In the genomic region with DNA sequence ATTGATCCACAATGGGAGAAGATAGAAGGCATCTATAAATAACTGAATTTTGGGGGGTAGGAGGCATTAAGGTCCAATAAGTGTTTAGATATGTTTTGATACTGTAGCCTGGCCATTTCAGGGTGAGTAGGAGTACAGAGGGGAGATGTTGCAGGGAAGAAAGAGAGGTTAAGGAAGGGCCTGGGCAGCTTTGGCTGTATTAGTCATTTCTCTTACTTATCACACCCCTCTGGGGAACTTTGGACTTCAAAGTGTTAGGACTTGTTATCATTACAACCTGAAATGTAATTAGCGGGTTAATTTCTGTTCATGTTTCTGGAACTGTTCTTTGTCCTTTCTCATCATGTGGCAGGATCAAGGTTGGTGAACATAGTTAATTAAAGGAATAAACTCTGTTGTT, we compare ENCODE assay signal across 1 cellular context.
TF ChIP-seq lines count a peak whose summit lies in the region.

No MANE protein-coding gene starts in this region.

TF ChIP-seq in K562, 482 proteins besides CTCF, POLR2A, EP300 and RAD21 (continues in another document):
- TF ChIP-seq, protein P1, sequence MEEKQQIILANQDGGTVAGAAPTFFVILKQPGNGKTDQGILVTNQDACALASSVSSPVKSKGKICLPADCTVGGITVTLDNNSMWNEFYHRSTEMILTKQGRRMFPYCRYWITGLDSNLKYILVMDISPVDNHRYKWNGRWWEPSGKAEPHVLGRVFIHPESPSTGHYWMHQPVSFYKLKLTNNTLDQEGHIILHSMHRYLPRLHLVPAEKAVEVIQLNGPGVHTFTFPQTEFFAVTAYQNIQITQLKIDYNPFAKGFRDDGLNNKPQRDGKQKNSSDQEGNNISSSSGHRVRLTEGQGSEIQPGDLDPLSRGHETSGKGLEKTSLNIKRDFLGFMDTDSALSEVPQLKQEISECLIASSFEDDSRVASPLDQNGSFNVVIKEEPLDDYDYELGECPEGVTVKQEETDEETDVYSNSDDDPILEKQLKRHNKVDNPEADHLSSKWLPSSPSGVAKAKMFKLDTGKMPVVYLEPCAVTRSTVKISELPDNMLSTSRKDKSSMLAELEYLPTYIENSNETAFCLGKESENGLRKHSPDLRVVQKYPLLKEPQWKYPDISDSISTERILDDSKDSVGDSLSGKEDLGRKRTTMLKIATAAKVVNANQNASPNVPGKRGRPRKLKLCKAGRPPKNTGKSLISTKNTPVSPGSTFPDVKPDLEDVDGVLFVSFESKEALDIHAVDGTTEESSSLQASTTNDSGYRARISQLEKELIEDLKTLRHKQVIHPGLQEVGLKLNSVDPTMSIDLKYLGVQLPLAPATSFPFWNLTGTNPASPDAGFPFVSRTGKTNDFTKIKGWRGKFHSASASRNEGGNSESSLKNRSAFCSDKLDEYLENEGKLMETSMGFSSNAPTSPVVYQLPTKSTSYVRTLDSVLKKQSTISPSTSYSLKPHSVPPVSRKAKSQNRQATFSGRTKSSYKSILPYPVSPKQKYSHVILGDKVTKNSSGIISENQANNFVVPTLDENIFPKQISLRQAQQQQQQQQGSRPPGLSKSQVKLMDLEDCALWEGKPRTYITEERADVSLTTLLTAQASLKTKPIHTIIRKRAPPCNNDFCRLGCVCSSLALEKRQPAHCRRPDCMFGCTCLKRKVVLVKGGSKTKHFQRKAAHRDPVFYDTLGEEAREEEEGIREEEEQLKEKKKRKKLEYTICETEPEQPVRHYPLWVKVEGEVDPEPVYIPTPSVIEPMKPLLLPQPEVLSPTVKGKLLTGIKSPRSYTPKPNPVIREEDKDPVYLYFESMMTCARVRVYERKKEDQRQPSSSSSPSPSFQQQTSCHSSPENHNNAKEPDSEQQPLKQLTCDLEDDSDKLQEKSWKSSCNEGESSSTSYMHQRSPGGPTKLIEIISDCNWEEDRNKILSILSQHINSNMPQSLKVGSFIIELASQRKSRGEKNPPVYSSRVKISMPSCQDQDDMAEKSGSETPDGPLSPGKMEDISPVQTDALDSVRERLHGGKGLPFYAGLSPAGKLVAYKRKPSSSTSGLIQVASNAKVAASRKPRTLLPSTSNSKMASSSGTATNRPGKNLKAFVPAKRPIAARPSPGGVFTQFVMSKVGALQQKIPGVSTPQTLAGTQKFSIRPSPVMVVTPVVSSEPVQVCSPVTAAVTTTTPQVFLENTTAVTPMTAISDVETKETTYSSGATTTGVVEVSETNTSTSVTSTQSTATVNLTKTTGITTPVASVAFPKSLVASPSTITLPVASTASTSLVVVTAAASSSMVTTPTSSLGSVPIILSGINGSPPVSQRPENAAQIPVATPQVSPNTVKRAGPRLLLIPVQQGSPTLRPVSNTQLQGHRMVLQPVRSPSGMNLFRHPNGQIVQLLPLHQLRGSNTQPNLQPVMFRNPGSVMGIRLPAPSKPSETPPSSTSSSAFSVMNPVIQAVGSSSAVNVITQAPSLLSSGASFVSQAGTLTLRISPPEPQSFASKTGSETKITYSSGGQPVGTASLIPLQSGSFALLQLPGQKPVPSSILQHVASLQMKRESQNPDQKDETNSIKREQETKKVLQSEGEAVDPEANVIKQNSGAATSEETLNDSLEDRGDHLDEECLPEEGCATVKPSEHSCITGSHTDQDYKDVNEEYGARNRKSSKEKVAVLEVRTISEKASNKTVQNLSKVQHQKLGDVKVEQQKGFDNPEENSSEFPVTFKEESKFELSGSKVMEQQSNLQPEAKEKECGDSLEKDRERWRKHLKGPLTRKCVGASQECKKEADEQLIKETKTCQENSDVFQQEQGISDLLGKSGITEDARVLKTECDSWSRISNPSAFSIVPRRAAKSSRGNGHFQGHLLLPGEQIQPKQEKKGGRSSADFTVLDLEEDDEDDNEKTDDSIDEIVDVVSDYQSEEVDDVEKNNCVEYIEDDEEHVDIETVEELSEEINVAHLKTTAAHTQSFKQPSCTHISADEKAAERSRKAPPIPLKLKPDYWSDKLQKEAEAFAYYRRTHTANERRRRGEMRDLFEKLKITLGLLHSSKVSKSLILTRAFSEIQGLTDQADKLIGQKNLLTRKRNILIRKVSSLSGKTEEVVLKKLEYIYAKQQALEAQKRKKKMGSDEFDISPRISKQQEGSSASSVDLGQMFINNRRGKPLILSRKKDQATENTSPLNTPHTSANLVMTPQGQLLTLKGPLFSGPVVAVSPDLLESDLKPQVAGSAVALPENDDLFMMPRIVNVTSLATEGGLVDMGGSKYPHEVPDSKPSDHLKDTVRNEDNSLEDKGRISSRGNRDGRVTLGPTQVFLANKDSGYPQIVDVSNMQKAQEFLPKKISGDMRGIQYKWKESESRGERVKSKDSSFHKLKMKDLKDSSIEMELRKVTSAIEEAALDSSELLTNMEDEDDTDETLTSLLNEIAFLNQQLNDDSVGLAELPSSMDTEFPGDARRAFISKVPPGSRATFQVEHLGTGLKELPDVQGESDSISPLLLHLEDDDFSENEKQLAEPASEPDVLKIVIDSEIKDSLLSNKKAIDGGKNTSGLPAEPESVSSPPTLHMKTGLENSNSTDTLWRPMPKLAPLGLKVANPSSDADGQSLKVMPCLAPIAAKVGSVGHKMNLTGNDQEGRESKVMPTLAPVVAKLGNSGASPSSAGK (IDR thresholded peaks at IDR 0.05) = no peak
- TF ChIP-seq ZNF282 (CRISPR knock-in tag; IDR thresholded peaks at IDR 0.05) (no peak), ZNF79 (CRISPR knock-in tag; IDR thresholded peaks at IDR 0.05; ENCODE audit: low read depth) (no peak), MCM7 (IDR thresholded peaks at IDR 0.05) (no peak), FOXP1 (CRISPR knock-in tag; IDR thresholded peaks at IDR 0.05) (no peak), RBM17 (IDR thresholded peaks at IDR 0.05; ENCODE audit: borderline replicate concordance, low read depth, low read length) (no peak), NCOA1 (IDR thresholded peaks at IDR 0.05; ENCODE audit: low read depth) (no peak), SREBF2 (CRISPR knock-in tag; IDR thresholded peaks at IDR 0.05) (no peak), ZFP30 (CRISPR knock-in tag; IDR thresholded peaks at IDR 0.05; ENCODE audit: borderline replicate concordance) (no peak), ZNF707 (CRISPR knock-in tag; conservative IDR thresholded peaks at IDR 0.05) (no peak), SNRNP70 (optimal IDR thresholded peaks at IDR 0.05; ENCODE audit: low read depth, low read length) (no peak), MCM2 (IDR thresholded peaks at IDR 0.05; ENCODE audit: low read depth) (no peak), NONO (IDR thresholded peaks at IDR 0.05; ENCODE audit: low read depth in 2 of 2, low read length in 1 of 2) (no peak), NFE2L1 (tag; IDR thresholded peaks at IDR 0.05; ENCODE audit: borderline replicate concordance, low read depth) (no peak), NFATC3 (IDR thresholded peaks at IDR 0.05) (no peak), SMARCE1 (IDR thresholded peaks at IDR 0.05) (0 out of 2 replicates have a peak, but pooled peaks have one; percentile 40), NRF1 (conservative IDR thresholded peaks at IDR 0.05 in 1 of 2, IDR thresholded peaks at IDR 0.05 in 1 of 2) (no peak), ZNF3 (CRISPR knock-in tag; IDR thresholded peaks at IDR 0.05) (no peak), ZNF583 (CRISPR knock-in tag; IDR thresholded peaks at IDR 0.05) (no peak), PPARD (CRISPR knock-in tag; IDR thresholded peaks at IDR 0.05) (no peak), CHD2 (IDR thresholded peaks at IDR 0.05; ENCODE audit: low read depth, low read length) (no peak), ZNF41 (CRISPR knock-in tag; conservative IDR thresholded peaks at IDR 0.05) (no peak), ATF1 (CRISPR knock-in tag; IDR thresholded peaks at IDR 0.05) (no peak), ATF1 (tag; IDR thresholded peaks at IDR 0.05) (no peak), ZNF57 (CRISPR knock-in tag; IDR thresholded peaks at IDR 0.05) (no peak), DACH1 (IDR thresholded peaks at IDR 0.05; ENCODE audit: partially characterized antibody) (peak; percentile 8), RFX1 (IDR thresholded peaks at IDR 0.05) (no peak), ZNF146 (CRISPR knock-in tag; IDR thresholded peaks at IDR 0.05; ENCODE audit: unreplicated experiment) (no peak), ZC3H11A (IDR thresholded peaks at IDR 0.05; ENCODE audit: low read depth, low read length) (no peak), TAF15 (IDR thresholded peaks at IDR 0.05; ENCODE audit: low read depth, low read length) (no peak), CBFA2T2 (conservative IDR thresholded peaks at IDR 0.05) (no peak), SMAD2 (IDR thresholded peaks at IDR 0.05; ENCODE audit: low read depth, low read length) (no peak), POLR2AphosphoS5 (IDR thresholded peaks at IDR 0.05; ENCODE audit: control insufficient read depth, insufficient read depth, low read depth, low read length) (no peak), ADNP (tag; IDR thresholded peaks at IDR 0.05) (no peak), SETDB1 (IDR thresholded peaks at IDR 0.05; ENCODE audit: low read length) (no peak), ARID1B (IDR thresholded peaks at IDR 0.05) (peak; percentile 33; the same call in 1 of the 2 replicates)
- TF ChIP-seq, protein P2, sequence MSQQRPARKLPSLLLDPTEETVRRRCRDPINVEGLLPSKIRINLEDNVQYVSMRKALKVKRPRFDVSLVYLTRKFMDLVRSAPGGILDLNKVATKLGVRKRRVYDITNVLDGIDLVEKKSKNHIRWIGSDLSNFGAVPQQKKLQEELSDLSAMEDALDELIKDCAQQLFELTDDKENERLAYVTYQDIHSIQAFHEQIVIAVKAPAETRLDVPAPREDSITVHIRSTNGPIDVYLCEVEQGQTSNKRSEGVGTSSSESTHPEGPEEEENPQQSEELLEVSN (IDR thresholded peaks at IDR 0.05; ENCODE audit: borderline replicate concordance in 1 of 2, extremely low read depth in 1 of 2, insufficient read depth in 1 of 2, insufficient read length in 1 of 2, low read depth in 1 of 2, low read length in 1 of 2, poor library complexity in 1 of 2, severe bottlenecking in 1 of 2) = no peak
- TF ChIP-seq, protein P3, sequence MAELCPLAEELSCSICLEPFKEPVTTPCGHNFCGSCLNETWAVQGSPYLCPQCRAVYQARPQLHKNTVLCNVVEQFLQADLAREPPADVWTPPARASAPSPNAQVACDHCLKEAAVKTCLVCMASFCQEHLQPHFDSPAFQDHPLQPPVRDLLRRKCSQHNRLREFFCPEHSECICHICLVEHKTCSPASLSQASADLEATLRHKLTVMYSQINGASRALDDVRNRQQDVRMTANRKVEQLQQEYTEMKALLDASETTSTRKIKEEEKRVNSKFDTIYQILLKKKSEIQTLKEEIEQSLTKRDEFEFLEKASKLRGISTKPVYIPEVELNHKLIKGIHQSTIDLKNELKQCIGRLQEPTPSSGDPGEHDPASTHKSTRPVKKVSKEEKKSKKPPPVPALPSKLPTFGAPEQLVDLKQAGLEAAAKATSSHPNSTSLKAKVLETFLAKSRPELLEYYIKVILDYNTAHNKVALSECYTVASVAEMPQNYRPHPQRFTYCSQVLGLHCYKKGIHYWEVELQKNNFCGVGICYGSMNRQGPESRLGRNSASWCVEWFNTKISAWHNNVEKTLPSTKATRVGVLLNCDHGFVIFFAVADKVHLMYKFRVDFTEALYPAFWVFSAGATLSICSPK (IDR thresholded peaks at IDR 0.05; ENCODE audit: borderline replicate concordance) = no peak
- TF ChIP-seq, protein P4, sequence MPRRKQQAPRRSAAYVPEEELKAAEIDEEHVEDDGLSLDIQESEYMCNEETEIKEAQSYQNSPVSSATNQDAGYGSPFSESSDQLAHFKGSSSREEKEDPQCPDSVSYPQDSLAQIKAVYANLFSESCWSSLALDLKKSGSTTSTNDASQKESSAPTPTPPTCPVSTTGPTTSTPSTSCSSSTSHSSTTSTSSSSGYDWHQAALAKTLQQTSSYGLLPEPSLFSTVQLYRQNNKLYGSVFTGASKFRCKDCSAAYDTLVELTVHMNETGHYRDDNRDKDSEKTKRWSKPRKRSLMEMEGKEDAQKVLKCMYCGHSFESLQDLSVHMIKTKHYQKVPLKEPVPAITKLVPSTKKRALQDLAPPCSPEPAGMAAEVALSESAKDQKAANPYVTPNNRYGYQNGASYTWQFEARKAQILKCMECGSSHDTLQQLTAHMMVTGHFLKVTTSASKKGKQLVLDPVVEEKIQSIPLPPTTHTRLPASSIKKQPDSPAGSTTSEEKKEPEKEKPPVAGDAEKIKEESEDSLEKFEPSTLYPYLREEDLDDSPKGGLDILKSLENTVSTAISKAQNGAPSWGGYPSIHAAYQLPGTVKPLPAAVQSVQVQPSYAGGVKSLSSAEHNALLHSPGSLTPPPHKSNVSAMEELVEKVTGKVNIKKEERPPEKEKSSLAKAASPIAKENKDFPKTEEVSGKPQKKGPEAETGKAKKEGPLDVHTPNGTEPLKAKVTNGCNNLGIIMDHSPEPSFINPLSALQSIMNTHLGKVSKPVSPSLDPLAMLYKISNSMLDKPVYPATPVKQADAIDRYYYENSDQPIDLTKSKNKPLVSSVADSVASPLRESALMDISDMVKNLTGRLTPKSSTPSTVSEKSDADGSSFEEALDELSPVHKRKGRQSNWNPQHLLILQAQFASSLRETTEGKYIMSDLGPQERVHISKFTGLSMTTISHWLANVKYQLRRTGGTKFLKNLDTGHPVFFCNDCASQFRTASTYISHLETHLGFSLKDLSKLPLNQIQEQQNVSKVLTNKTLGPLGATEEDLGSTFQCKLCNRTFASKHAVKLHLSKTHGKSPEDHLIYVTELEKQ (CRISPR knock-in tag; IDR thresholded peaks at IDR 0.05) = no peak
- TF ChIP-seq, protein P5, sequence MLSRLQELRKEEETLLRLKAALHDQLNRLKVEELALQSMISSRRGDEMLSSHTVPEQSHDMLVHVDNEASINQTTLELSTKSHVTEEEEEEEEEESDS (CRISPR knock-in tag; IDR thresholded peaks at IDR 0.05) = no peak
- TF ChIP-seq, protein P6, sequence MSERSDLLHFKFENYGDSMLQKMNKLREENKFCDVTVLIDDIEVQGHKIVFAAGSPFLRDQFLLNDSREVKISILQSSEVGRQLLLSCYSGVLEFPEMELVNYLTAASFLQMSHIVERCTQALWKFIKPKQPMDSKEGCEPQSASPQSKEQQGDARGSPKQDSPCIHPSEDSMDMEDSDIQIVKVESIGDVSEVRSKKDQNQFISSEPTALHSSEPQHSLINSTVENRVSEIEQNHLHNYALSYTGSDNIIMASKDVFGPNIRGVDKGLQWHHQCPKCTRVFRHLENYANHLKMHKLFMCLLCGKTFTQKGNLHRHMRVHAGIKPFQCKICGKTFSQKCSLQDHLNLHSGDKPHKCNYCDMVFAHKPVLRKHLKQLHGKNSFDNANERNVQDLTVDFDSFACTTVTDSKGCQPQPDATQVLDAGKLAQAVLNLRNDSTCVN (CRISPR knock-in tag; IDR thresholded peaks at IDR 0.05) = no peak
- TF ChIP-seq, protein P7, sequence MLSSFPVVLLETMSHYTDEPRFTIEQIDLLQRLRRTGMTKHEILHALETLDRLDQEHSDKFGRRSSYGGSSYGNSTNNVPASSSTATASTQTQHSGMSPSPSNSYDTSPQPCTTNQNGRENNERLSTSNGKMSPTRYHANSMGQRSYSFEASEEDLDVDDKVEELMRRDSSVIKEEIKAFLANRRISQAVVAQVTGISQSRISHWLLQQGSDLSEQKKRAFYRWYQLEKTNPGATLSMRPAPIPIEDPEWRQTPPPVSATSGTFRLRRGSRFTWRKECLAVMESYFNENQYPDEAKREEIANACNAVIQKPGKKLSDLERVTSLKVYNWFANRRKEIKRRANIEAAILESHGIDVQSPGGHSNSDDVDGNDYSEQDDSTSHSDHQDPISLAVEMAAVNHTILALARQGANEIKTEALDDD (IDR thresholded peaks at IDR 0.05) = peak; percentile 87
- TF ChIP-seq, protein P8, sequence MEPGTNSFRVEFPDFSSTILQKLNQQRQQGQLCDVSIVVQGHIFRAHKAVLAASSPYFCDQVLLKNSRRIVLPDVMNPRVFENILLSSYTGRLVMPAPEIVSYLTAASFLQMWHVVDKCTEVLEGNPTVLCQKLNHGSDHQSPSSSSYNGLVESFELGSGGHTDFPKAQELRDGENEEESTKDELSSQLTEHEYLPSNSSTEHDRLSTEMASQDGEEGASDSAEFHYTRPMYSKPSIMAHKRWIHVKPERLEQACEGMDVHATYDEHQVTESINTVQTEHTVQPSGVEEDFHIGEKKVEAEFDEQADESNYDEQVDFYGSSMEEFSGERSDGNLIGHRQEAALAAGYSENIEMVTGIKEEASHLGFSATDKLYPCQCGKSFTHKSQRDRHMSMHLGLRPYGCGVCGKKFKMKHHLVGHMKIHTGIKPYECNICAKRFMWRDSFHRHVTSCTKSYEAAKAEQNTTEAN (CRISPR knock-in tag; IDR thresholded peaks at IDR 0.05) = no peak
